ENCODE assay signal across 14 cellular contexts in the genomic region with DNA sequence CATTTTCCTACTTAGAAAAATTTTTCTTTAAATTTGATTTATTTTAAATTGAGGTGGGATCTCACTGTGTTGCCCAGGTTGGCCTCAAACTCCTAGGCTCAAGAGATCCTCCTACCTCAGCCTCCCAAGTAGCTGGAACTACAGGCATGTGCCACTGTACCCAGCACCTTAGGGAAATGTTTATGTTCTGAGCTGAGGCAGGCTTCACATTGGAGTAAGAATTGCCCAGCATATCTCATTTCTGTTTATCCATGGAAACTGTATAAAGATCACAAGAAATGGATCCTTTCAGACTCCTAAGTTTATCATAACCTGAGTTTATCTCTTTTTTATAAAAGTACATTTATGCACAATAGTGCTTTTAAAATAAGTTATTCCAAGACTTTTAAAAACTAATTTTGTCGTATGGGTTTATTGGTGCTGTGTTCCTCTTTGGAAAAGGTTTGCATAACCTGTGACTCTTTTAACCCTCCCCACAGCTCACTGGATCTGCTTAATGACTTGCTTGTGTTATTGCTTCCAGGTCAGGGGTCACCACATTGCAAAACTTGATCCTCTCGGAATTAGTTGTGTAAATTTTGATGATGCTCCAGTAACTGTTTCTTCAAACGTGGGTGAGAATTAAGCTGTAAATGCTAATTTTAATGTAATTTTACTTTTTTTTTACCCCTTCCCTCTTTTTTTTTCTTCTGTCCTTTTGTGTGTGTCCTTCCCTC.
"Had no signal": no experiment of that assay in that cellular context is flagged by ENCODE, and none has a peak within 500 bp of the region (broad histone marks: within the 10 kb centered on the region; RNA-seq: fewer than 3 reads in every experiment).

No MANE protein-coding gene starts in this region.

- H3K4me1 Mint-ChIP-seq: activated naive CD8-positive, alpha-beta T cell treated with anti-CD3 and anti-CD28 coated beads, Interleukin-2, amount 50 U/mL, for 24 hours had no signal

- H3K4me3 Mint-ChIP-seq: activated CD8-positive, alpha-beta memory T cell treated with anti-CD3 and anti-CD28 coated beads, Interleukin-2, amount 10 ng/mL, durations not matched to agents 7 days and 5 days; activated naive CD8-positive, alpha-beta T cell treated with anti-CD3 and anti-CD28 coated beads, Interleukin-2, amount 50 U/mL, for 24 hours; activated T-cell treated with anti-CD3 and anti-CD28 coated beads, Interleukin-2, amount 50 U/mL, for 4 hours; naive B cell had no signal

- H3K4me3 ChIP-seq: gastroesophageal sphincter, lower lobe of right lung, SK-N-MC, spleen, upper lobe of right lung had no signal

- H3K27me3 Mint-ChIP-seq: activated CD8-positive, alpha-beta memory T cell treated with anti-CD3 and anti-CD28 coated beads, Interleukin-2, amount 10 ng/mL, durations not matched to agents 7 days and 5 days; activated naive CD8-positive, alpha-beta T cell treated with anti-CD3 and anti-CD28 coated beads, Interleukin-2, amount 50 U/mL, for 24 hours; naive B cell had no signal

- FAIRE-seq: colon had no signal

- DNase-seq: activated CD4-positive, alpha-beta T cell treated with anti-CD3 and anti-CD28 coated beads, Interleukin-2, amount 50 U/mL, for 1 hour; activated CD8-positive, alpha-beta memory T cell treated with anti-CD3 and anti-CD28 coated beads, Interleukin-2, amount 10 ng/mL, durations not matched to agents 7 days and 5 days; activated naive CD8-positive, alpha-beta T cell treated with anti-CD3 and anti-CD28 coated beads, Interleukin-2, amount 50 U/mL, for 24 hours; activated T-cell treated with anti-CD3 and anti-CD28 coated beads, Interleukin-2, amount 50 U/mL, for 4 hours; lower lobe of right lung; naive B cell; right cardiac atrium; spleen; stimulated activated CD4-positive, alpha-beta T cell treated with anti-CD3 and anti-CD28 coated beads, Interleukin-2, amount 100 ng/mL, for 24 hours; stimulated activated naive CD4-positive, alpha-beta T cell treated with Interleukin-2 at 50 U/mL for 16 hours; upper lobe of right lung had no signal

- H3K9me3 ChIP-seq: gastroesophageal sphincter, lower lobe of right lung, spleen, upper lobe of right lung had no signal

- H3K9me3 Mint-ChIP-seq: activated naive CD8-positive, alpha-beta T cell treated with anti-CD3 and anti-CD28 coated beads, Interleukin-2, amount 50 U/mL, for 24 hours; activated T-cell treated with anti-CD3 and anti-CD28 coated beads, Interleukin-2, amount 50 U/mL, for 4 hours; naive B cell had no signal

- H3K4me1 ChIP-seq: lower lobe of right lung, upper lobe of right lung had no signal

- H3K27ac Mint-ChIP-seq: activated naive CD8-positive, alpha-beta T cell treated with anti-CD3 and anti-CD28 coated beads, Interleukin-2, amount 50 U/mL, for 24 hours had no signal

- H3K27ac ChIP-seq: gastroesophageal sphincter, lower lobe of right lung, SK-N-MC, upper lobe of right lung had no signal

- ATAC-seq: activated CD8-positive, alpha-beta memory T cell treated with anti-CD3 and anti-CD28 coated beads, Interleukin-2, amount 10 ng/mL, durations not matched to agents 7 days and 5 days; activated naive CD8-positive, alpha-beta T cell treated with anti-CD3 and anti-CD28 coated beads, Interleukin-2, amount 50 U/mL, for 24 hours; activated T-cell treated with anti-CD3 and anti-CD28 coated beads, Interleukin-2, amount 50 U/mL, for 4 hours; gastroesophageal sphincter; lower lobe of right lung; right cardiac atrium; upper lobe of right lung had no signal

- H3K27me3 ChIP-seq: gastroesophageal sphincter, spleen, upper lobe of right lung had no signal
